In genomic region chr1:12616709-12617373, GRCh38 we compare ENCODE assay signal across 8 cellular contexts. TPM values are rescaled to one million over a fixed set of nuclear protein-coding genes. Genes with fewer than 3 reads are reported as not detected.
A peak's percentile ranks its signal among the peaks of the same experiment; 100 is the strongest.
DNase-seq lines count a peak whose midpoint lies in the region; ATAC-seq and TF ChIP-seq lines count a peak whose summit lies in the region.

No MANE protein-coding gene starts in this region.

- H3K4me1 ChIP-seq in psoas muscle: peaks cover 29% of the 10 kb centered on the region

- H3K4me3 Mint-ChIP-seq in activated T-helper 2 cell treated with anti-CD3 and anti-CD28 coated beads, Interferon-gamma antibody, Interleukin-2, Interleukin-4, amounts not matched to agents 10 μg/mL and 5 μg/mL and 100 μg/mL, durations not matched to agents 14 hours and 24 hours and 36 hours (ENCODE audit: low read depth): peak overlapping the region; percentile 98
- H3K4me3 Mint-ChIP-seq in glutamatergic neuron (ENCODE audit: unreplicated experiment): peak overlapping the region; percentile 93

- H3K36me3 ChIP-seq in KOPT-K1 (ENCODE audit: insufficient read depth, low read length) (no peaks in the 10 kb centered on the region), psoas muscle (ENCODE audit: insufficient read depth in 1 of 2, low read depth in 1 of 2) (peaks cover 0 to 11% of the 10 kb centered on the region in 2 donors)

- H3K27ac ChIP-seq in KOPT-K1 (ENCODE audit: low read depth, low read length, poor library complexity, severe bottlenecking) (peak overlapping the region; percentile 83), psoas muscle (peak overlapping the region; percentile 96)

- H3K27me3 ChIP-seq in psoas muscle (ENCODE audit: insufficient read depth in 3 of 3, low read length in 2 of 3): no peaks in the 10 kb centered on the region

- H3K9me3 Mint-ChIP-seq in activated T-helper 2 cell treated with anti-CD3 and anti-CD28 coated beads, Interferon-gamma antibody, Interleukin-2, Interleukin-4, amounts not matched to agents 10 μg/mL and 5 μg/mL and 100 μg/mL, durations not matched to agents 14 hours and 24 hours and 36 hours: no peaks in the 10 kb centered on the region
- H3K9me3 Mint-ChIP-seq in glutamatergic neuron (ENCODE audit: unreplicated experiment): peaks cover 9% of the 10 kb centered on the region

- H3K9me3 ChIP-seq in KOPT-K1 (ENCODE audit: insufficient read depth, low read length, poor library complexity, severe bottlenecking) (no peaks in the 10 kb centered on the region), psoas muscle (no peaks in the 10 kb centered on the region)

- peak; percentile 14 to 37 (median 28) for ATAC-seq in psoas muscle

- peaks cover 42% of the 10 kb centered on the region for H3K36me3 Mint-ChIP-seq in activated T-helper 2 cell treated with anti-CD3 and anti-CD28 coated beads, Interferon-gamma antibody, Interleukin-2, Interleukin-4, amounts not matched to agents 10 μg/mL and 5 μg/mL and 100 μg/mL, durations not matched to agents 14 hours and 24 hours and 36 hours (ENCODE audit: low read depth)
- H3K36me3 Mint-ChIP-seq in glutamatergic neuron (ENCODE audit: unreplicated experiment): no peaks in the 10 kb centered on the region

- peak overlapping the region; percentile 82 for H3K4me3 ChIP-seq in AG04449 (ENCODE audit: low read depth, low read length)
- H3K4me3 ChIP-seq in psoas muscle: peak overlapping the region; percentile 85

- H3K4me1 Mint-ChIP-seq in activated T-helper 2 cell treated with anti-CD3 and anti-CD28 coated beads, Interferon-gamma antibody, Interleukin-2, Interleukin-4, amounts not matched to agents 10 μg/mL and 5 μg/mL and 100 μg/mL, durations not matched to agents 14 hours and 24 hours and 36 hours (ENCODE audit: low read depth): peaks cover 49% of the 10 kb centered on the region
- peaks cover 3% of the 10 kb centered on the region for H3K4me1 Mint-ChIP-seq in glutamatergic neuron (ENCODE audit: low read depth, unreplicated experiment)

- intact Hi-C loops in activated T-helper 2 cell treated with anti-CD3 and anti-CD28 coated beads, Interferon-gamma antibody, Interleukin-2, Interleukin-4, amounts not matched to agents 10 μg/mL and 5 μg/mL and 100 μg/mL, durations not matched to agents 14 hours and 24 hours and 36 hours (cut with micrococcal nuclease): loop anchor here (5.0 kb wide), 2 partner anchors 320 to 710 kb away; no protein-coding TSS in a partner anchor
- intact Hi-C loops in psoas muscle (cut with DNase I): loop anchor here (1.0 to 5.0 kb wide), 4 partner anchors 22 to 210 kb away; no protein-coding TSS in a partner anchor

- H3K27ac Mint-ChIP-seq in activated T-helper 2 cell treated with anti-CD3 and anti-CD28 coated beads, Interferon-gamma antibody, Interleukin-2, Interleukin-4, amounts not matched to agents 10 μg/mL and 5 μg/mL and 100 μg/mL, durations not matched to agents 14 hours and 24 hours and 36 hours: peak overlapping the region; percentile 91
- H3K27ac Mint-ChIP-seq in glutamatergic neuron (ENCODE audit: unreplicated experiment): no peak overlapping the region

- CTCF ChIA-PET in AG04449 (lab: Yijun Ruan, JAX): interaction anchor here (1.0 to 7.7 kb wide), 7 partner anchors 13 to 492 kb away, joined by 3 to 71 read pairs (median 5); no protein-coding TSS in a partner anchor

- H3K27me3 Mint-ChIP-seq in activated T-helper 2 cell treated with anti-CD3 and anti-CD28 coated beads, Interferon-gamma antibody, Interleukin-2, Interleukin-4, amounts not matched to agents 10 μg/mL and 5 μg/mL and 100 μg/mL, durations not matched to agents 14 hours and 24 hours and 36 hours (ENCODE audit: low read depth): no peaks in the 10 kb centered on the region
- H3K27me3 Mint-ChIP-seq in glutamatergic neuron (ENCODE audit: unreplicated experiment): peaks cover 11% of the 10 kb centered on the region

- WGBS in psoas muscle, 3 donors: 0 to 2% (median 2%) methylated on average over 52 to 53 of the region's 53 CpGs

- POLR2A ChIA-PET in AG04449 (lab: Yijun Ruan, JAX): interaction anchor here (3.1 kb wide), 1 partner anchor 21 kb away, joined by 25 read pairs; no protein-coding TSS in a partner anchor

- TF ChIP-seq CTCF in AG04449 (IDR thresholded peaks at IDR 0.05; ENCODE audit: insufficient read depth, low read length, missing control alignments): no peak
- no peak for TF ChIP-seq CTCF in glutamatergic neuron (IDR thresholded peaks at IDR 0.05; ENCODE audit: partially characterized antibody, unreplicated experiment)
- no peak for TF ChIP-seq CTCF in psoas muscle (IDR thresholded peaks at IDR 0.05)

- no peak for DNase-seq in AG04449 (ENCODE audit: low read depth, low spot score)
- peak; percentile 26 for DNase-seq in activated T-helper 2 cell treated with anti-CD3 and anti-CD28 coated beads, Interferon-gamma antibody, Interleukin-2, Interleukin-4, amounts not matched to agents 10 μg/mL and 5 μg/mL and 100 μg/mL, durations not matched to agents 14 hours and 24 hours and 36 hours (ENCODE audit: low spot score)
- no peak for DNase-seq in glutamatergic neuron
- DNase-seq in psoas muscle: peak; percentile 58 to 80
- no peak for DNase-seq in kidney tubule cell (ENCODE audit: low spot score)
- DNase-seq in HPDE6-E6E7 (ENCODE audit: extremely low spot score): no peak
- no peak for DNase-seq in mucosa of gallbladder (ENCODE audit: low spot score)

RNA-seq across cellular contexts. Expression of gene DHRS3, which starts 1.2 kb away (rescaled TPM):
- 93.6 and 95.2 TPM in 2 replicates for total RNA-seq in activated T-helper 2 cell treated with anti-CD3 and anti-CD28 coated beads, Interferon-gamma antibody, Interleukin-2, Interleukin-4, amounts not matched to agents 10 μg/mL and 5 μg/mL and 100 μg/mL, durations not matched to agents 14 hours and 24 hours and 36 hours
- total RNA-seq in glutamatergic neuron (ENCODE audit: unreplicated experiment): not detected
- 10 to 100 TPM; 21.7 to 78.7 (median 54.9) TPM for total RNA-seq in psoas muscle
- 10 to 100 TPM; 27.2 to 65.1 (median 28.3) TPM for polyA plus RNA-seq in psoas muscle
- 168 TPM for total RNA-seq in mucosa of gallbladder

RNA-seq across cellular contexts. Expression of gene AADACL4, which starts 27.0 kb away (rescaled TPM):
- not detected in 2 replicates for total RNA-seq in activated T-helper 2 cell treated with anti-CD3 and anti-CD28 coated beads, Interferon-gamma antibody, Interleukin-2, Interleukin-4, amounts not matched to agents 10 μg/mL and 5 μg/mL and 100 μg/mL, durations not matched to agents 14 hours and 24 hours and 36 hours
- total RNA-seq in glutamatergic neuron (ENCODE audit: unreplicated experiment) (not detected), psoas muscle (not detected), mucosa of gallbladder (not detected)
- polyA plus RNA-seq in psoas muscle: not detected

Comparison
In these comparisons a context has a peak if more than half of its experiments do, and no peak if none do; other contexts are left out.
1. DNase-seq: peak in activated T-helper 2 cell treated with anti-CD3 and anti-CD28 coated beads, Interferon-gamma antibody, Interleukin-2, Interleukin-4, amounts not matched to agents 10 μg/mL and 5 μg/mL and 100 μg/mL, durations not matched to agents 14 hours and 24 hours and 36 hours (single experiment) and psoas muscle (2 of 2); none in AG04449 (single experiment), glutamatergic neuron (single experiment), kidney tubule cell (single experiment), HPDE6-E6E7 (single experiment) and mucosa of gallbladder (single experiment).
2. RNA of gene DHRS3, which starts 1.2 kb away (total RNA-seq): 168 TPM in mucosa of gallbladder (single experiment), 93.6 to 95.2 TPM in activated T-helper 2 cell treated with anti-CD3 and anti-CD28 coated beads, Interferon-gamma antibody, Interleukin-2, Interleukin-4, amounts not matched to agents 10 μg/mL and 5 μg/mL and 100 μg/mL, durations not matched to agents 14 hours and 24 hours and 36 hours and 21.7 to 78.7 TPM in psoas muscle; not detected in glutamatergic neuron (single experiment); every median in the first group is over 10 times any median in the second.